8 cellular contexts compared by ENCODE assay signal in genomic region chr15:82986442-82986780, GRCh38. TPM values are rescaled to one million over a fixed set of nuclear protein-coding genes. Genes with fewer than 3 reads are reported as not detected.
DNase-seq lines count a peak whose midpoint lies in the region; ATAC-seq and TF ChIP-seq lines count a peak whose summit lies in the region.

No MANE protein-coding gene starts in this region.

- H3K4me3 ChIP-seq in HUES6 (ENCODE audit: low read depth, low read length), result peak overlapping the region; percentile 75
- peak overlapping the region; percentile 93 for H3K4me3 ChIP-seq in iPS-18c (ENCODE audit: insufficient read depth, low read depth, low read length)

- DNase-seq in CD4-positive, alpha-beta T cell, result peak in 2 of 10 experiments; percentile 9 to 12
- no peak for DNase-seq in activated naive CD8-positive, alpha-beta T cell treated with anti-CD3 and anti-CD28 coated beads for 36 hours
- DNase-seq in stimulated activated naive B cell treated with anti-CD40 and anti-IgM and Interleukin-4, amounts not matched to agents 10 μg/mL and 1 μg/mL and 100 μg/mL, for 72 hours, result no peak
- DNase-seq in activated effector memory CD4-positive, alpha-beta T cell treated with Interleukin-2 at 50 U/mL for 16 hours, result no peak
- no peak for DNase-seq in G401 (ENCODE audit: low spot score)

- H3K4me1 ChIP-seq in HUES6 (ENCODE audit: control insufficient read depth, insufficient read depth, low read length), result no peaks in the 10 kb centered on the region

- POLR2A ChIA-PET in CD4-positive, alpha-beta T cell (lab: Charles Lee), result interaction anchor here (1.2 to 2.6 kb wide), 10 partner anchors 14 to 455 kb away, joined by 3 to 20 read pairs (median 8); partner anchors contain the start of genes BTBD1, RPS17 and WHAMM

- in situ Hi-C loops in G401 (cut with HindIII; ENCODE audit: low sequenced_read_pairs), result loop anchor here (5.0 kb wide), 1 partner anchor 34 kb away; the partner anchor contains the start of gene HOMER2

- H3K9me3 Mint-ChIP-seq in CD4-positive, alpha-beta T cell, result no peaks in the 10 kb centered on the region
- no peaks in the 10 kb centered on the region for H3K9me3 Mint-ChIP-seq in activated naive CD8-positive, alpha-beta T cell treated with anti-CD3 and anti-CD28 coated beads for 36 hours
- H3K9me3 Mint-ChIP-seq in stimulated activated naive B cell treated with anti-CD40 and anti-IgM and Interleukin-4, amounts not matched to agents 10 μg/mL and 1 μg/mL and 100 μg/mL, for 72 hours, result no peaks in the 10 kb centered on the region

- CTCF ChIA-PET in CD4-positive, alpha-beta T cell (lab: Charles Lee), result interaction anchor here (0.9 to 3.5 kb wide), 5 partner anchors 14 to 446 kb away, joined by 3 to 22 read pairs (median 3); partner anchors contain the start of genes C15orf40 and RPS17

- peaks cover 47% of the 10 kb centered on the region for H3K36me3 Mint-ChIP-seq in CD4-positive, alpha-beta T cell (ENCODE audit: low read depth)
- peaks cover 15% of the 10 kb centered on the region for H3K36me3 Mint-ChIP-seq in activated naive CD8-positive, alpha-beta T cell treated with anti-CD3 and anti-CD28 coated beads for 36 hours
- H3K36me3 Mint-ChIP-seq in stimulated activated naive B cell treated with anti-CD40 and anti-IgM and Interleukin-4, amounts not matched to agents 10 μg/mL and 1 μg/mL and 100 μg/mL, for 72 hours, result peaks cover 17 to 28% of the 10 kb centered on the region in 2 donors

- peaks cover 27% of the 10 kb centered on the region for H3K4me1 Mint-ChIP-seq in CD4-positive, alpha-beta T cell (ENCODE audit: low read depth)
- H3K4me1 Mint-ChIP-seq in activated naive CD8-positive, alpha-beta T cell treated with anti-CD3 and anti-CD28 coated beads for 36 hours, result peaks cover 23% of the 10 kb centered on the region
- H3K4me1 Mint-ChIP-seq in stimulated activated naive B cell treated with anti-CD40 and anti-IgM and Interleukin-4, amounts not matched to agents 10 μg/mL and 1 μg/mL and 100 μg/mL, for 72 hours, result peaks cover 12 to 25% of the 10 kb centered on the region in 2 donors

- no peaks in the 10 kb centered on the region for H3K27me3 Mint-ChIP-seq in CD4-positive, alpha-beta T cell
- H3K27me3 Mint-ChIP-seq in activated naive CD8-positive, alpha-beta T cell treated with anti-CD3 and anti-CD28 coated beads for 36 hours, result no peaks in the 10 kb centered on the region
- H3K27me3 Mint-ChIP-seq in stimulated activated naive B cell treated with anti-CD40 and anti-IgM and Interleukin-4, amounts not matched to agents 10 μg/mL and 1 μg/mL and 100 μg/mL, for 72 hours, result no peaks in the 10 kb centered on the region

- H3K36me3 ChIP-seq in HUES6 (ENCODE audit: control insufficient read depth, insufficient read depth, low read length), result peaks cover 20% of the 10 kb centered on the region

- H3K9ac ChIP-seq in HUES6 (ENCODE audit: low read length), result peak overlapping the region; percentile 85

- peak; percentile 51 for ATAC-seq in CD4-positive, alpha-beta T cell (ENCODE audit: poor library complexity)
- ATAC-seq in GM19468 (IDR thresholded peaks at IDR 0.05; ENCODE audit: extremely low read depth, unreplicated experiment), result peak; percentile 19
- peak; percentile 50 to 52 for ATAC-seq in stimulated activated naive B cell treated with anti-CD40 and anti-IgM and Interleukin-4, amounts not matched to agents 10 μg/mL and 1 μg/mL and 100 μg/mL, for 72 hours (replicated peaks)

- TF ChIP-seq CTCF in CD4-positive, alpha-beta T cell (IDR thresholded peaks at IDR 0.05), result no peak

- peak overlapping the region; percentile 54 for H3K27ac ChIP-seq in CD4-positive, alpha-beta T cell (ENCODE audit: low read depth, low read length)
- 0 out of 2 replicates have a peak overlapping the region, but pooled peaks have one; percentile 11 for H3K27ac ChIP-seq in HUES6 (ENCODE audit: low read depth, low read length)

- intact Hi-C loops in CD4-positive, alpha-beta T cell (cut with DNase I, micrococcal nuclease), result loop anchor here (1.0 to 10.0 kb wide), 6 partner anchors 81 to 446 kb away; partner anchors contain the start of genes RPS17 (in 2 of the 2) and BTBD1 (in 1 of the 2)

- H3K27me3 ChIP-seq in CD4-positive, alpha-beta T cell (ENCODE audit: control insufficient read depth, insufficient read depth, low read length), result no peaks in the 10 kb centered on the region
- peaks cover 6% of the 10 kb centered on the region; the same call in 1 of the 2 replicates for H3K27me3 ChIP-seq in HUES6 (ENCODE audit: control insufficient read depth, insufficient read depth, low read length)

- H3K27ac Mint-ChIP-seq in CD4-positive, alpha-beta T cell, result peak overlapping the region; percentile 87
- H3K27ac Mint-ChIP-seq in activated naive CD8-positive, alpha-beta T cell treated with anti-CD3 and anti-CD28 coated beads for 36 hours, result peak overlapping the region; percentile 98
- H3K27ac Mint-ChIP-seq in stimulated activated naive B cell treated with anti-CD40 and anti-IgM and Interleukin-4, amounts not matched to agents 10 μg/mL and 1 μg/mL and 100 μg/mL, for 72 hours, result peak overlapping the region; percentile 98

- H3K9me3 ChIP-seq in CD4-positive, alpha-beta T cell (ENCODE audit: control insufficient read depth, low read length), result no peaks in the 10 kb centered on the region
- 0 out of 2 replicates have a peak, but pooled peaks cover 4% of the 10 kb centered on the region for H3K9me3 ChIP-seq in HUES6 (ENCODE audit: control insufficient read depth, insufficient read depth, low read depth, low read length)
- H3K9me3 ChIP-seq in iPS-18c (ENCODE audit: control insufficient read depth, insufficient read depth, low read length), result no peaks in the 10 kb centered on the region

- peak overlapping the region; percentile 97 for H3K4me3 Mint-ChIP-seq in CD4-positive, alpha-beta T cell
- H3K4me3 Mint-ChIP-seq in activated naive CD8-positive, alpha-beta T cell treated with anti-CD3 and anti-CD28 coated beads for 36 hours, result peak overlapping the region; percentile 84
- H3K4me3 Mint-ChIP-seq in stimulated activated naive B cell treated with anti-CD40 and anti-IgM and Interleukin-4, amounts not matched to agents 10 μg/mL and 1 μg/mL and 100 μg/mL, for 72 hours, result peak overlapping the region; percentile 99

RNA-seq across cellular contexts. Expression of gene RAMAC, which starts 0.4 kb away (rescaled TPM):
- 10 to 100 TPM; 25.5 to 26.5 TPM for total RNA-seq in CD4-positive, alpha-beta T cell
- total RNA-seq in activated naive CD8-positive, alpha-beta T cell treated with anti-CD3 and anti-CD28 coated beads for 36 hours, result 10 to 100 TPM; 24.9 to 28.4 TPM
- 26.8 and 38.9 TPM in 2 replicates for total RNA-seq in G401 (2014; rRNA removed; shearing (Covaris generic))

RNA-seq across cellular contexts. Expression of gene C15orf40, which starts 25.0 kb away (rescaled TPM):
- total RNA-seq in CD4-positive, alpha-beta T cell, result 10 to 100 TPM in 1 of 2 experiments, 1 to 10 TPM in 1; 7.4 to 11.0 TPM
- 10 to 100 TPM; 27.1 to 30.2 TPM for total RNA-seq in activated naive CD8-positive, alpha-beta T cell treated with anti-CD3 and anti-CD28 coated beads for 36 hours
- 15.7 and 21.2 TPM in 2 replicates for total RNA-seq in G401 (2014; rRNA removed; shearing (Covaris generic))

RNA-seq across cellular contexts. Expression of gene HOMER2, which starts 33.9 kb away (rescaled TPM):
- total RNA-seq in CD4-positive, alpha-beta T cell, result 1 to 10 TPM in 1 of 2 experiments, under 1 TPM in 1; 0.85 to 1.6 TPM
- total RNA-seq in activated naive CD8-positive, alpha-beta T cell treated with anti-CD3 and anti-CD28 coated beads for 36 hours, result 1 to 10 TPM; 3.1 to 3.3 TPM
- total RNA-seq in G401 (2014; rRNA removed; shearing (Covaris generic)), result 36.0 and 40.4 TPM in 2 replicates
